23 cellular contexts compared by ENCODE assay signal in genomic region chr11:38173671-38174070, GRCh38.
A peak's percentile ranks its signal among the peaks of the same experiment; 100 is the strongest.
DNase-seq lines count a peak whose midpoint lies in the region; FAIRE-seq and TF ChIP-seq lines count a peak whose summit lies in the region.
"Had no signal": no experiment of that assay in that cellular context is flagged by ENCODE, and none has a peak within 500 bp of the region (broad histone marks: within the 10 kb centered on the region; RNA-seq: fewer than 3 reads in every experiment).

No MANE protein-coding gene starts in this region.

- H2AK5ac ChIP-seq in H1 (ENCODE audit: low read depth, low read length): no peak overlapping the region

- H3F3A ChIP-seq in neural progenitor cell (ENCODE audit: low read depth): no peaks in the 10 kb centered on the region

- DNase-seq in H1 (ENCODE audit: low read depth in 1 of 2, low spot score in 2 of 2) (no peak), fibroblast of pulmonary artery (ENCODE audit: low read depth) (peak; percentile 58), neural progenitor cell (ENCODE audit: low spot score) (peak; percentile 3), GOT3 (lab: John Stamatoyannopoulos, UW) (no peak), vagina (ENCODE audit: extremely low spot score in 2 of 2) (no peak), AG08396 (ENCODE audit: low spot score) (no peak)
- DNase-seq in activated CD4-positive, alpha-beta T cell treated with anti-CD3 and anti-CD28 coated beads for 48 hours: no peak
- DNase-seq: 8988T; CD4-positive, CD25-positive, alpha-beta regulatory T cell; CD8-positive, alpha-beta memory T cell; DMS 273 treated with DMSO at 0.1 percent for 48 hours; DMS79; EL; GF-D8; H9 had no signal

- no peak overlapping the region for H3K27ac Mint-ChIP-seq in neural progenitor cell
- H3K27ac Mint-ChIP-seq: B cell; CD4-positive, CD25-positive, alpha-beta regulatory T cell; CD8-positive, alpha-beta memory T cell; GM23338; H9 had no signal

- no peaks in the 10 kb centered on the region for H3K27me3 Mint-ChIP-seq in neural progenitor cell (ENCODE audit: insufficient read depth, low read depth)
- H3K27me3 Mint-ChIP-seq: B cell; CD4-positive, CD25-positive, alpha-beta regulatory T cell; CD8-positive, alpha-beta memory T cell had no signal

- no peak overlapping the region for H3K23ac ChIP-seq in H1 (ENCODE audit: insufficient read length)

- no peak overlapping the region for H3K14ac ChIP-seq in H1 (ENCODE audit: insufficient read length)

- no peak overlapping the region for H4K8ac ChIP-seq in H1 (ENCODE audit: extremely low read depth, insufficient read depth, low read length)

- TF ChIP-seq EP300 in H1 (IDR thresholded peaks at IDR 0.05; ENCODE audit: borderline replicate concordance in 1 of 2, low read depth in 2 of 2, low read length in 2 of 2): no peak

- H2BK12ac ChIP-seq in H1 (ENCODE audit: low read depth, low read length): no peak overlapping the region

- H3K9ac ChIP-seq in H1 (replicated peaks in 1 of 4; ENCODE audit: extremely low read depth in 1 of 4, low read depth in 3 of 4, low read length in 3 of 4) (no peak overlapping the region), neural progenitor cell (no peak overlapping the region)
- H3K9ac ChIP-seq: BLaER1 had no signal

- no peaks in the 10 kb centered on the region; a peak in 1 of 7 replicates for H3K4me1 ChIP-seq in H1 (replicated peaks in 1 of 4; ENCODE audit: control insufficient read depth in 3 of 4, insufficient read depth in 4 of 4, low read length in 3 of 4)
- H3K4me1 ChIP-seq in neural progenitor cell: no peaks in the 10 kb centered on the region
- no peaks in the 10 kb centered on the region for H3K4me1 ChIP-seq in vagina
- H3K4me1 ChIP-seq: BLaER1 had no signal

- H3K27me3 ChIP-seq in H1 (replicated peaks in 1 of 4; ENCODE audit: control insufficient read depth in 3 of 4, extremely low read depth in 1 of 4, insufficient read depth in 3 of 4, low read length in 3 of 4) (no peaks in the 10 kb centered on the region), neural progenitor cell (no peaks in the 10 kb centered on the region), vagina (no peaks in the 10 kb centered on the region)
- H3K27me3 ChIP-seq: BLaER1 had no signal

- H3K23me2 ChIP-seq in H1 (ENCODE audit: low read depth, low read length): no peaks in the 10 kb centered on the region

- H3K36me3 ChIP-seq in H1 (ENCODE audit: control insufficient read depth in 2 of 4, insufficient read depth in 4 of 4, low read length in 3 of 4) (no peaks in the 10 kb centered on the region), neural progenitor cell (no peaks in the 10 kb centered on the region), vagina (no peaks in the 10 kb centered on the region)
- H3K36me3 ChIP-seq: BLaER1 had no signal

- no peaks in the 10 kb centered on the region for H3K79me1 ChIP-seq in H1 (ENCODE audit: low read depth, low read length)

- no peak overlapping the region for H3K27ac ChIP-seq in H1 (ENCODE audit: low read depth, low read length)
- H3K27ac ChIP-seq in neural progenitor cell: no peak overlapping the region
- H3K27ac ChIP-seq in vagina: no peak overlapping the region
- H3K27ac ChIP-seq: BLaER1, C4-2B had no signal

- H3K36me3 Mint-ChIP-seq in neural progenitor cell: no peaks in the 10 kb centered on the region
- H3K36me3 Mint-ChIP-seq: CD4-positive, CD25-positive, alpha-beta regulatory T cell; CD8-positive, alpha-beta memory T cell had no signal

- no peak overlapping the region for H3K4ac ChIP-seq in H1 (replicated peaks; ENCODE audit: insufficient read length, low read depth, low read length)

- CTCF ChIA-PET in H1 (lab: Charles Lee; ENCODE audit: partially characterized antibody): no interaction called here

- intact Hi-C loops in vagina (cut with DNase I): no loop called here

- 0 out of 2 replicates have a peak overlapping the region, but pooled peaks have one; percentile 62 for H2AFZ ChIP-seq in H1 (ENCODE audit: low read length)
- H2AFZ ChIP-seq in neural progenitor cell (replicated peaks): no peak overlapping the region
- H2AFZ ChIP-seq: GM23338 had no signal

- H3K4me3 Mint-ChIP-seq in neural progenitor cell: no peak overlapping the region
- H3K4me3 Mint-ChIP-seq: B cell; CD4-positive, CD25-positive, alpha-beta regulatory T cell; CD8-positive, alpha-beta memory T cell; GM23338; H9 had no signal

- no peak overlapping the region for H3K18ac ChIP-seq in H1 (ENCODE audit: extremely low read depth, low read length)

- no peak for TF ChIP-seq CTCF in H1 (IDR thresholded peaks at IDR 0.05; ENCODE audit: control extremely low read depth in 1 of 3, insufficient read depth in 1 of 3, low read depth in 1 of 3, low read length in 3 of 3)
- TF ChIP-seq CTCF in fibroblast of pulmonary artery (IDR thresholded peaks at IDR 0.05; ENCODE audit: low read length, missing control alignments): no peak
- no peak for TF ChIP-seq CTCF in neural progenitor cell (IDR thresholded peaks at IDR 0.05)
- TF ChIP-seq CTCF in vagina (IDR thresholded peaks at IDR 0.05): no peak

- H3K4me1 Mint-ChIP-seq in neural progenitor cell: peaks cover 5% of the 10 kb centered on the region
- H3K4me1 Mint-ChIP-seq: B cell; CD4-positive, CD25-positive, alpha-beta regulatory T cell; CD8-positive, alpha-beta memory T cell; GM23338; H9 had no signal

- WGBS in H1 (ENCODE audit: extremely low coverage in 1 of 2, insufficient coverage in 1 of 2, insufficient read length in 1 of 2, insufficient replicate concordance in 2 of 2, low coverage in 1 of 2, low lambda C conversion rate in 2 of 2, missing lambda C conversion rate in 1 of 2), 2 experiments: 93% methylated on average over 8 of the region's 8 CpGs; no CpG with 5 or more reads in 1 of the 2 experiments

- H2BK15ac ChIP-seq in H1 (ENCODE audit: low read length): no peak overlapping the region

- H3K79me2 ChIP-seq in H1 (ENCODE audit: control insufficient read depth in 1 of 2, insufficient read depth in 2 of 2, low read length in 2 of 2) (no peaks in the 10 kb centered on the region), neural progenitor cell (ENCODE audit: low read depth) (no peaks in the 10 kb centered on the region)

- H3K56ac ChIP-seq in H1 (replicated peaks; ENCODE audit: insufficient read length, low read depth, low read length): no peak overlapping the region

- FAIRE-seq in G401.6 (lab: Jason Lieb, UNC): peak; percentile 47
- peak; percentile 66 for FAIRE-seq in H1 (lab: Jason Lieb, UNC)
- FAIRE-seq: D721Med, GM12891, GM18507 had no signal

- no peak overlapping the region for H3K4me2 ChIP-seq in H1 (ENCODE audit: insufficient read depth in 1 of 2, low read depth in 2 of 2, low read length in 2 of 2)
- no peak overlapping the region for H3K4me2 ChIP-seq in neural progenitor cell
- H3K4me2 ChIP-seq: BLaER1, GM23338 had no signal

- no peak overlapping the region for H2BK20ac ChIP-seq in H1 (ENCODE audit: low read length)

- TF ChIP-seq RAD21 in H1 (IDR thresholded peaks at IDR 0.05 in 1 of 2, conservative IDR thresholded peaks at IDR 0.05 in 1 of 2; ENCODE audit: low read depth in 2 of 2, low read length in 2 of 2): no peak

- POLR2A ChIA-PET in H1 (lab: Charles Lee; ENCODE audit: partially characterized antibody): no interaction called here

- TF ChIP-seq POLR2A in H1 (IDR thresholded peaks at IDR 0.05; ENCODE audit: control extremely low read depth in 1 of 2, low read depth in 2 of 2, low read length in 2 of 2): no peak
- no peak for TF ChIP-seq POLR2A in vagina (IDR thresholded peaks at IDR 0.05)

- H4K91ac ChIP-seq in H1 (replicated peaks; ENCODE audit: insufficient read length, low read length): no peak overlapping the region

- H2BK5ac ChIP-seq in H1 (ENCODE audit: low read depth, low read length): no peak overlapping the region

- no peak overlapping the region for H4K5ac ChIP-seq in H1 (ENCODE audit: insufficient read length, low read depth, low read length)

- no peaks in the 10 kb centered on the region for H3K9me3 Mint-ChIP-seq in neural progenitor cell
- H3K9me3 Mint-ChIP-seq: GM23338, H9 had no signal

- no peaks in the 10 kb centered on the region for H3K9me3 ChIP-seq in H1 (ENCODE audit: insufficient read depth in 2 of 2, low read depth in 1 of 2, low read length in 1 of 2)
- no peaks in the 10 kb centered on the region for H3K9me3 ChIP-seq in neural progenitor cell (ENCODE audit: low read depth)
- no peaks in the 10 kb centered on the region for H3K9me3 ChIP-seq in vagina
- H3K9me3 ChIP-seq: BLaER1 had no signal

- H3K4me3 ChIP-seq in H1 (ENCODE audit: extremely low read depth in 1 of 4, insufficient read depth in 2 of 4, low read depth in 3 of 4, low read length in 4 of 4) (no peak overlapping the region), fibroblast of pulmonary artery (replicated peaks; ENCODE audit: low read depth, low read length) (no peak overlapping the region), neural progenitor cell (no peak overlapping the region), vagina (no peak overlapping the region)
- H3K4me3 ChIP-seq: BLaER1, GM23338 had no signal

- H2BK120ac ChIP-seq in H1 (replicated peaks; ENCODE audit: low read depth, low read length): no peak overlapping the region

- H4K20me1 ChIP-seq in H1 (replicated peaks in 1 of 2; ENCODE audit: control insufficient read depth in 1 of 2, insufficient read depth in 2 of 2, low read length in 2 of 2): no peaks in the 10 kb centered on the region
- H4K20me1 ChIP-seq in neural progenitor cell (ENCODE audit: low read depth): no peaks in the 10 kb centered on the region
- H4K20me1 ChIP-seq: BLaER1 had no signal

TF ChIP-seq in H1, 55 proteins besides CTCF, POLR2A, EP300 and RAD21 (continues in another document):
- TF ChIP-seq TBP (IDR thresholded peaks at IDR 0.05; ENCODE audit: low read depth, low read length) (no peak), RNF2 (IDR thresholded peaks at IDR 0.05; ENCODE audit: borderline replicate concordance, low read depth, low read length, missing control alignments, poor library complexity, severe bottlenecking) (no peak), MAX (IDR thresholded peaks at IDR 0.05) (no peak), YY1 (IDR thresholded peaks at IDR 0.05; ENCODE audit: low read depth, low read length) (no peak), EGR1 (IDR thresholded peaks at IDR 0.05; ENCODE audit: borderline replicate concordance, low read depth, low read length) (no peak), CEBPB (IDR thresholded peaks at IDR 0.05; ENCODE audit: low read depth, low read length) (no peak), EZH2 (IDR thresholded peaks at IDR 0.05; ENCODE audit: low read depth, low read length, severe bottlenecking) (no peak), KDM5A (IDR thresholded peaks at IDR 0.05; ENCODE audit: low read length) (no peak), BRCA1 (IDR thresholded peaks at IDR 0.05; ENCODE audit: low read depth, low read length) (no peak), SIRT6 (IDR thresholded peaks at IDR 0.05; ENCODE audit: low read length) (no peak), TAF1 (IDR thresholded peaks at IDR 0.05; ENCODE audit: low read depth, low read length) (no peak), CBX5 (IDR thresholded peaks at IDR 0.05; ENCODE audit: low read depth, low read length) (no peak)

Comparison
In these comparisons a context has a peak if more than half of its experiments do, and no peak if none do; other contexts are left out.
1. DNase-seq: peak in fibroblast of pulmonary artery (single experiment) and neural progenitor cell (single experiment); none in H1 (0 of 2), GOT3 (single experiment), vagina (0 of 2), AG08396 (single experiment) and activated CD4-positive, alpha-beta T cell treated with anti-CD3 and anti-CD28 coated beads for 48 hours (single experiment).